Comparison of ENCODE assay signal across 8 cellular contexts in genomic region chr2:151290467-151290866, GRCh38. TPM values are rescaled to one million over a fixed set of nuclear protein-coding genes. Genes with fewer than 3 reads are reported as not detected.
DNase-seq lines count a peak whose midpoint lies in the region; ATAC-seq and TF ChIP-seq lines count a peak whose summit lies in the region.

No MANE protein-coding gene starts in this region.

- H3K27ac Mint-ChIP-seq in GM23338 = no peak overlapping the region

- peaks cover 7% of the 10 kb centered on the region; the same call in 1 of the 2 replicates for H3F3A ChIP-seq in GM23338 (replicated peaks; ENCODE audit: low read depth)

- peaks cover 3% of the 10 kb centered on the region for H3K27me3 Mint-ChIP-seq in GM23338 (ENCODE audit: insufficient read depth, low read depth, poor library complexity)

- H3K9ac ChIP-seq in skeletal muscle tissue (ENCODE audit: low read depth in 1 of 3, low read length in 3 of 3) = peak overlapping the region; percentile 83 to 88 (median 85)

- H3K9me3 ChIP-seq in skeletal muscle tissue (ENCODE audit: control insufficient read depth in 3 of 3, low read length in 3 of 3) = no peaks in the 10 kb centered on the region

- TF ChIP-seq CTCF in GM23338 (conservative IDR thresholded peaks at IDR 0.05; ENCODE audit: low read depth in 2 of 2) (no peak), fibroblast of the aortic adventitia (IDR thresholded peaks at IDR 0.05; ENCODE audit: insufficient read depth, low read length) (no peak)

- no peaks in the 10 kb centered on the region for H3K9me2 ChIP-seq in GM23338 (ENCODE audit: insufficient read depth)

- 0 out of 3 replicates have a peak overlapping the region, but pooled peaks have one; percentile 62 for H3K4me3 Mint-ChIP-seq in GM23338

- H4K20me1 ChIP-seq in GM23338 (replicated peaks; ENCODE audit: insufficient read depth) = no peaks in the 10 kb centered on the region

- peaks cover 10% of the 10 kb centered on the region; the same call in 2 of the 3 replicates for H3K4me1 Mint-ChIP-seq in GM23338

- no peaks in the 10 kb centered on the region for H3K9me3 Mint-ChIP-seq in GM23338

- ATAC-seq in GM23338 = no peak
- no peak for ATAC-seq in esophagus mucosa
- no peak for ATAC-seq in GM19397 (IDR thresholded peaks at IDR 0.05; ENCODE audit: unreplicated experiment)

- H2AFZ ChIP-seq in GM23338 = peak overlapping the region; percentile 8; the same call in 1 of the 2 replicates

- no peaks in the 10 kb centered on the region; the same call in 2 of the 3 replicates for H3K36me3 Mint-ChIP-seq in GM23338 (ENCODE audit: low read depth)

- H3K27me3 ChIP-seq in GM23338 (ENCODE audit: insufficient read depth) (no peaks in the 10 kb centered on the region), skeletal muscle tissue (ENCODE audit: control insufficient read depth in 3 of 3, insufficient read depth in 3 of 3, low read length in 3 of 3) (no peaks in the 10 kb centered on the region)

- H3K4me2 ChIP-seq in GM23338 = peak overlapping the region; percentile 61

- no peaks in the 10 kb centered on the region for H3K36me3 ChIP-seq in GM23338 (ENCODE audit: insufficient read depth)
- no peaks in the 10 kb centered on the region for H3K36me3 ChIP-seq in skeletal muscle tissue (ENCODE audit: control insufficient read depth in 3 of 3, insufficient read depth in 3 of 3, low read length in 3 of 3)

- H3K4me3 ChIP-seq in GM23338 (peak overlapping the region; percentile 53), fibroblast of the aortic adventitia (ENCODE audit: low read depth, low read length) (peak overlapping the region; percentile 72), skeletal muscle tissue (ENCODE audit: low read length in 3 of 3) (peak overlapping the region in 2 of 3 donors; percentile 70 to 81)

- DNase-seq in GM23338 (ENCODE audit: low spot score) = no peak
- peak; percentile 13 for DNase-seq in UCSD-AML1 (lab: John Stamatoyannopoulos, UW; ENCODE audit: unreplicated experiment)
- DNase-seq in fibroblast of the aortic adventitia (ENCODE audit: low read depth) = no peak
- no peak for DNase-seq in GOT3 (lab: John Stamatoyannopoulos, UW)
- no peak for DNase-seq in DMS53 (lab: John Stamatoyannopoulos, UW)

- H3K27ac ChIP-seq in GM23338 (ENCODE audit: low read depth) (no peak overlapping the region), skeletal muscle tissue (ENCODE audit: low read depth, low read length) (peak overlapping the region; percentile 92)

- H3K79me2 ChIP-seq in GM23338 (replicated peaks; ENCODE audit: insufficient read depth) = no peaks in the 10 kb centered on the region

- H3K4me1 ChIP-seq in GM23338 (ENCODE audit: insufficient read depth) = peaks cover 15% of the 10 kb centered on the region
- H3K4me1 ChIP-seq in skeletal muscle tissue (ENCODE audit: control insufficient read depth in 3 of 3, insufficient read depth in 3 of 3, low read length in 3 of 3) = no peaks in the 10 kb centered on the region

TF ChIP-seq in GM23338, 12 proteins besides CTCF, POLR2A, EP300 and RAD21:
- TF ChIP-seq CREB1 (CRISPR knock-in tag; IDR thresholded peaks at IDR 0.05; ENCODE audit: low read depth) = no peak
- no peak for TF ChIP-seq JUNB (IDR thresholded peaks at IDR 0.05; ENCODE audit: unreplicated experiment)
- no peak for TF ChIP-seq EZH2 (IDR thresholded peaks at IDR 0.05; ENCODE audit: low read depth, unreplicated experiment)
- no peak for TF ChIP-seq NANOG (IDR thresholded peaks at IDR 0.05; ENCODE audit: borderline replicate concordance)
- no peak for TF ChIP-seq ZNF331 (CRISPR knock-in tag; IDR thresholded peaks at IDR 0.05; ENCODE audit: low read depth)

RNA-seq across cellular contexts. Expression of gene NMI, which starts 1.0 kb away (rescaled TPM):
- total RNA-seq in GM23338 (2014; rRNA removed; shearing (Covaris generic)) = 3.0 and 6.2 TPM in 2 replicates
- 14.0 and 15.6 TPM in 2 replicates for polyA plus RNA-seq in GM23338 (2016; fragmentation: Nextera tagmentation; extraction: Ambion mirVana)
- total RNA-seq in fibroblast of the aortic adventitia (ENCODE audit: low replicate concordance) (22.9 and 24.9 TPM in 2 replicates), skeletal muscle tissue (5.7 TPM), esophagus mucosa (11.6 TPM)

RNA-seq across cellular contexts. Expression of gene RBM43, which starts 28.8 kb away (rescaled TPM):
- 3.2 and 3.4 TPM in 2 replicates for total RNA-seq in GM23338 (2014; rRNA removed; shearing (Covaris generic))
- 2.9 and 3.3 TPM in 2 replicates for polyA plus RNA-seq in GM23338 (2016; fragmentation: Nextera tagmentation; extraction: Ambion mirVana)
- total RNA-seq in fibroblast of the aortic adventitia (ENCODE audit: low replicate concordance) = 11.9 and 14.3 TPM in 2 replicates
- total RNA-seq in skeletal muscle tissue = 6.3 TPM
- 3.1 TPM for total RNA-seq in esophagus mucosa
